ENCODE assay signal across 8 cellular contexts in the genomic region with DNA sequence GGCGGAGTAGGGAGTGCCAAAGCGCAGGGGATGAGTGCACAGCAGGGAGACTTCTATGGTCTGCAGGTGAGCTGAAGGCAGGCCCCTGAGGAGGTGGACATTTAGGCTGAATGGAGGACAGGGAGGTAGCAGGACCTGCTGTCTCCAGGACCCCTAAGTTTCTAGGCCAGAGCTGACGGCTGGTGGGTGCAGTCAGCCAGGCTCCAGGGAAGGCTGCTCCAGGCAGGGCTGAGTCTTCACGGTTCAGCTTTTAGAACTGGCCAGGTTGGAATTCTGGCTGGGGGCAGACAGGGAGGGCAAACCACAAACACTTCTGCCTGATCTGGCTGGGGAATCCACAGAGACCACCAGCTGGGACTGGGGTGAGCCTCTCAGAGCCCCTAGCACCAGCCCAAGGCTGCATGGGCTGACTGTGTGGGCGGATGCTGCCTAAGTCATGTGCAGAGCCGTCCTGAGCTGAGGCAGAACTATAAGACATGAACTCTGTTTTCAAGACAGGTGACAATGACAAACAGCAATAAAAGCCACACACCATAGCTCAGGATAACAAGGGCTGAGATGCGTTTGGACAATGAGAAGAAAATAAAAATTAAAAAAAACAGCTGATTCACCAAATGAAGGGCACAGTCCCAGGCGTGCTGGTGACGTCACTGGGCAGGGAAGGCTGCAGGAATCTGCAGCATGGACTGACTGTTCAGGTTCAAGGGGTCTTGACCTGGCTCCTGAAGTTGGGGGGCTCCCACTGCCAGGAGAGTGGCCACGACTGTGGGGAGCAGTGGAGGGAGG. TPM values are rescaled to one million over a fixed set of nuclear protein-coding genes. Genes with fewer than 3 reads are reported as not detected.
DNase-seq lines count a peak whose midpoint lies in the region; ATAC-seq and TF ChIP-seq lines count a peak whose summit lies in the region.

No MANE protein-coding gene starts in this region.

- ATAC-seq in HG02759 (IDR thresholded peaks at IDR 0.05; ENCODE audit: unreplicated experiment) (no peak), HG03460 (IDR thresholded peaks at IDR 0.05; ENCODE audit: unreplicated experiment) (no peak), HG03520 (IDR thresholded peaks at IDR 0.05; ENCODE audit: unreplicated experiment) (no peak)

- H3K9me3 Mint-ChIP-seq in osteocyte (ENCODE audit: unreplicated experiment): no peaks in the 10 kb centered on the region

- peak overlapping the region; percentile 63 for H3K4me3 Mint-ChIP-seq in osteocyte (ENCODE audit: unreplicated experiment)

- peak; percentile 77 for DNase-seq in ELF-1 (ENCODE audit: low read depth, low spot score)
- peak; percentile 41 for DNase-seq in RPMI8226
- DNase-seq in fibroblast of gingiva (ENCODE audit: low read depth): peak; percentile 66
- DNase-seq in osteocyte (ENCODE audit: extremely low spot score, unreplicated experiment): no peak
- no peak for DNase-seq in SKM-1 (lab: John Stamatoyannopoulos, UW; ENCODE audit: unreplicated experiment)

- H3K36me3 Mint-ChIP-seq in osteocyte (ENCODE audit: unreplicated experiment): no peaks in the 10 kb centered on the region

- H3K4me1 Mint-ChIP-seq in osteocyte (ENCODE audit: unreplicated experiment): peaks cover 87% of the 10 kb centered on the region

- no peak for TF ChIP-seq CTCF in osteocyte (IDR thresholded peaks at IDR 0.05)

- H3K27ac Mint-ChIP-seq in osteocyte (ENCODE audit: unreplicated experiment): no peak overlapping the region

- no peaks in the 10 kb centered on the region for H3K27me3 Mint-ChIP-seq in osteocyte (ENCODE audit: unreplicated experiment)

RNA-seq across cellular contexts. Expression of a gene that starts 10.4 kb away (rescaled TPM):
- total RNA-seq in osteocyte: 11,843 and 16,538 TPM in 2 replicates

RNA-seq across cellular contexts. Expression of a gene that starts 36.4 kb away (rescaled TPM):
- total RNA-seq in osteocyte: 103 and 104 TPM in 2 replicates

Comparison
In these comparisons a context has a peak if more than half of its experiments do, and no peak if none do; other contexts are left out.
1. DNase-seq: peak in ELF-1 (single experiment), RPMI8226 (single experiment) and fibroblast of gingiva (single experiment); none in osteocyte (single experiment) and SKM-1 (single experiment).